In genomic region chr20:815914-816606, GRCh38 we compare ENCODE assay signal across 1 cellular context.
TF ChIP-seq lines count a peak whose summit lies in the region.

No MANE protein-coding gene starts in this region.

TF ChIP-seq in WTC11, 78 proteins besides CTCF, POLR2A, EP300 and RAD21 (continued from another document):
- no peak for TF ChIP-seq PREB (CRISPR knock-in tag; IDR thresholded peaks at IDR 0.05; ENCODE audit: borderline replicate concordance)
- TF ChIP-seq ETV6 (CRISPR knock-in tag; IDR thresholded peaks at IDR 0.05), result no peak
- TF ChIP-seq E2F4 (CRISPR knock-in tag; IDR thresholded peaks at IDR 0.05; ENCODE audit: borderline replicate concordance, low read depth), result no peak
- TF ChIP-seq SOX15 (CRISPR knock-in tag; IDR thresholded peaks at IDR 0.05), result no peak
- TF ChIP-seq ZNF396 (CRISPR knock-in tag; IDR thresholded peaks at IDR 0.05; ENCODE audit: borderline replicate concordance), result no peak
- no peak for TF ChIP-seq MYBL2 (CRISPR knock-in tag; IDR thresholded peaks at IDR 0.05)
- no peak for TF ChIP-seq ZNF121 (CRISPR knock-in tag; IDR thresholded peaks at IDR 0.05)
